Comparison of ENCODE assay signal across 8 cellular contexts in genomic region chr22:19713650-19714319, GRCh38. TPM values are rescaled to one million over a fixed set of nuclear protein-coding genes. Genes with fewer than 3 reads are reported as not detected.
DNase-seq lines count a peak whose midpoint lies in the region; ATAC-seq, FAIRE-seq and TF ChIP-seq lines count a peak whose summit lies in the region.

No MANE protein-coding gene starts in this region.

- no peaks in the 10 kb centered on the region for H3K9me3 Mint-ChIP-seq in effector memory CD8-positive, alpha-beta T cell
- H3K9me3 Mint-ChIP-seq in natural killer cell treated with Interleukin-12 subunit alpha and Interleukin-12 subunit beta and Interleukin-15 and Interleukin-18, amount 100 ng/mL, for 72 hours = no peaks in the 10 kb centered on the region

- peak overlapping the region; percentile 56 to 61 for H3K4me3 Mint-ChIP-seq in effector memory CD8-positive, alpha-beta T cell
- peak overlapping the region; percentile 45 for H3K4me3 Mint-ChIP-seq in natural killer cell treated with Interleukin-12 subunit alpha and Interleukin-12 subunit beta and Interleukin-15 and Interleukin-18, amount 100 ng/mL, for 72 hours

- H3K27me3 ChIP-seq in ACC112 (ENCODE audit: insufficient read depth, low read length) = no peaks in the 10 kb centered on the region
- H3K27me3 ChIP-seq in MG63 = no peaks in the 10 kb centered on the region

- peaks cover 18 to 60% of the 10 kb centered on the region in 2 donors for H3K27me3 Mint-ChIP-seq in effector memory CD8-positive, alpha-beta T cell
- peaks cover 7 to 12% of the 10 kb centered on the region in 2 donors for H3K27me3 Mint-ChIP-seq in natural killer cell treated with Interleukin-12 subunit alpha and Interleukin-12 subunit beta and Interleukin-15 and Interleukin-18, amount 100 ng/mL, for 72 hours

- TF ChIP-seq POLR2A in GM12891 (IDR thresholded peaks at IDR 0.05; ENCODE audit: low read depth, low read length) = no peak

- peaks cover 4% of the 10 kb centered on the region for H3K36me3 Mint-ChIP-seq in effector memory CD8-positive, alpha-beta T cell (ENCODE audit: insufficient read depth)
- no peaks in the 10 kb centered on the region for H3K36me3 Mint-ChIP-seq in natural killer cell treated with Interleukin-12 subunit alpha and Interleukin-12 subunit beta and Interleukin-15 and Interleukin-18, amount 100 ng/mL, for 72 hours

- no peaks in the 10 kb centered on the region for H3K79me2 ChIP-seq in ACC112 (ENCODE audit: control insufficient read depth, insufficient read depth, low read length, unreplicated experiment)

- peaks cover 6% of the 10 kb centered on the region for H3K4me1 ChIP-seq in ACC112 (ENCODE audit: control insufficient read depth, insufficient read depth, low read length, unreplicated experiment)

- no peak overlapping the region for H3K27ac Mint-ChIP-seq in effector memory CD8-positive, alpha-beta T cell
- H3K27ac Mint-ChIP-seq in natural killer cell treated with Interleukin-12 subunit alpha and Interleukin-12 subunit beta and Interleukin-15 and Interleukin-18, amount 100 ng/mL, for 72 hours = no peak overlapping the region

- no peak for ATAC-seq in effector memory CD8-positive, alpha-beta T cell (replicated peaks)
- ATAC-seq in natural killer cell treated with Interleukin-12 subunit alpha and Interleukin-12 subunit beta and Interleukin-15 and Interleukin-18, amount 100 ng/mL, for 72 hours = no peak
- ATAC-seq in HG03469 (IDR thresholded peaks at IDR 0.05; ENCODE audit: unreplicated experiment) (no peak), GM18858 (IDR thresholded peaks at IDR 0.05; ENCODE audit: unreplicated experiment) (no peak)

- DNase-seq in MG63 = peak; percentile 46
- no peak for DNase-seq in effector memory CD8-positive, alpha-beta T cell
- DNase-seq in natural killer cell treated with Interleukin-12 subunit alpha and Interleukin-12 subunit beta and Interleukin-15 and Interleukin-18, amount 100 ng/mL, for 72 hours (ENCODE audit: low spot score) = peak; percentile 59
- no peak for DNase-seq in MV-4-11 (lab: John Stamatoyannopoulos, UW)
- DNase-seq in GM12891 (ENCODE audit: insufficient read length, low spot score) = no peak

- no peaks in the 10 kb centered on the region for H3K36me3 ChIP-seq in ACC112 (ENCODE audit: insufficient read depth, low read length)
- no peaks in the 10 kb centered on the region for H3K36me3 ChIP-seq in MG63

- H3K4me3 ChIP-seq in ACC112 (ENCODE audit: low read depth, low read length) (peak overlapping the region; percentile 39), MG63 (peak overlapping the region; percentile 32)

- no peak for FAIRE-seq in GM12891 (lab: Jason Lieb, UNC)

- H2AFZ ChIP-seq in ACC112 (ENCODE audit: low read length, unreplicated experiment) = no peak overlapping the region

- H3K4me1 Mint-ChIP-seq in effector memory CD8-positive, alpha-beta T cell (ENCODE audit: low read depth in 2 of 2) = peaks cover 0 to 2% of the 10 kb centered on the region in 2 donors
- peaks cover 0 to 5% of the 10 kb centered on the region in 2 donors for H3K4me1 Mint-ChIP-seq in natural killer cell treated with Interleukin-12 subunit alpha and Interleukin-12 subunit beta and Interleukin-15 and Interleukin-18, amount 100 ng/mL, for 72 hours (ENCODE audit: low read depth in 2 of 2)

- H3K9me3 ChIP-seq in MG63 = no peaks in the 10 kb centered on the region

- no peak overlapping the region for H3K27ac ChIP-seq in ACC112 (ENCODE audit: low read depth, low read length)

TF ChIP-seq in GM12891, 5 proteins besides CTCF, POLR2A, EP300 and RAD21:
- TF ChIP-seq SPI1 (IDR thresholded peaks at IDR 0.05; ENCODE audit: low read depth, low read length) = no peak
- no peak for TF ChIP-seq TAF1 (IDR thresholded peaks at IDR 0.05; ENCODE audit: low read depth, low read length)
- TF ChIP-seq PAX5 (IDR thresholded peaks at IDR 0.05; ENCODE audit: insufficient read depth, low read length, severe bottlenecking) = no peak
- no peak for TF ChIP-seq POU2F2 (IDR thresholded peaks at IDR 0.05; ENCODE audit: low read depth, low read length)
- TF ChIP-seq POLR2AphosphoS5 (IDR thresholded peaks at IDR 0.05; ENCODE audit: low read depth, low read length) = no peak

RNA-seq across cellular contexts. Expression of gene SEPTIN5, which starts 0.5 kb away (rescaled TPM):
- 18.9 and 30.7 TPM in 2 replicates for total RNA-seq in MG63 (2014; rRNA removed; shearing (Covaris generic); ENCODE audit: low replicate concordance)
- total RNA-seq in natural killer cell treated with Interleukin-12 subunit alpha and Interleukin-12 subunit beta and Interleukin-15 and Interleukin-18, amount 100 ng/mL, for 72 hours = not detected
- 0.74 TPM for polyA plus RNA-seq in GM12891 (2012; ENCODE audit: low read depth, missing spikeins)

RNA-seq across cellular contexts. Expression of gene GP1BB, which starts 9.6 kb away (rescaled TPM):
- total RNA-seq in MG63 (2014; rRNA removed; shearing (Covaris generic); ENCODE audit: low replicate concordance) = 3.5 and 15.9 TPM in 2 replicates
- total RNA-seq in natural killer cell treated with Interleukin-12 subunit alpha and Interleukin-12 subunit beta and Interleukin-15 and Interleukin-18, amount 100 ng/mL, for 72 hours = not detected
- not detected for polyA plus RNA-seq in GM12891 (2012; ENCODE audit: low read depth, missing spikeins)

RNA-seq across cellular contexts. Expression of gene TBX1, which starts 46.8 kb away (rescaled TPM):
- 16.3 and 16.5 TPM in 2 replicates for total RNA-seq in MG63 (2014; rRNA removed; shearing (Covaris generic); ENCODE audit: low replicate concordance)
- 1 to 10 TPM; 1.1 to 2.9 TPM for total RNA-seq in natural killer cell treated with Interleukin-12 subunit alpha and Interleukin-12 subunit beta and Interleukin-15 and Interleukin-18, amount 100 ng/mL, for 72 hours
- polyA plus RNA-seq in GM12891 (2012; ENCODE audit: low read depth, missing spikeins) = not detected

Comparison
In these comparisons a context has a peak if more than half of its experiments do, and no peak if none do; other contexts are left out.
1. DNase-seq: peak in MG63 (single experiment) and natural killer cell treated with Interleukin-12 subunit alpha and Interleukin-12 subunit beta and Interleukin-15 and Interleukin-18, amount 100 ng/mL, for 72 hours (single experiment); none in effector memory CD8-positive, alpha-beta T cell (0 of 3), MV-4-11 (single experiment) and GM12891 (single experiment).
2. RNA of gene SEPTIN5, which starts 0.5 kb away (total RNA-seq): 18.9 to 30.7 TPM in MG63; not detected in natural killer cell treated with Interleukin-12 subunit alpha and Interleukin-12 subunit beta and Interleukin-15 and Interleukin-18, amount 100 ng/mL, for 72 hours; every median in the first group is over 10 times any median in the second.